14 cellular contexts compared by ENCODE assay signal in the genomic region with DNA sequence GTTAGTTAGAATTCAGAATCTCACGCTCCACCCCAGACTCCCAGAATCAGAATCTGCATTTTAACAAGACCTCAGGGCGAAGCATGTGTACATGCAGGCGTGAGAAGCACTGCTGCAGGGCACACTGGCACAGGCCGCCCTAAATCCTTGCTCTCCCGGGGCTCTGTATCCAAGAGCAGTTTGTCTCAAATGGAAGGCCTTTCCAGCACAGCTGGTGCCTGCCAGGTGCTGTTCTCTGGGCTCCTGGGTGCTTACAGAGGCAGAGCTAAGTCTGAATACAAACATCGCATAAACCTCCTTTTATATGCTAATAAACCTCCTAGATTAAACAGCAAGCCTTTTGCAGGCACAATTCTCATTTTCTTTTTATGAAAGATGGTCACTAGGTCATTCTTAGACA.
DNase-seq lines count a peak whose midpoint lies in the region; ATAC-seq and TF ChIP-seq lines count a peak whose summit lies in the region.
"Had no signal": no experiment of that assay in that cellular context is flagged by ENCODE, and none has a peak within 500 bp of the region (broad histone marks: within the 10 kb centered on the region; RNA-seq: fewer than 3 reads in every experiment).

No MANE protein-coding gene starts in this region.

- TF ChIP-seq CTCF in C4-2B (conservative IDR thresholded peaks at IDR 0.05) (no peak), PC-3 (conservative IDR thresholded peaks at IDR 0.05; ENCODE audit: low read depth, low read length) (no peak), hepatocyte (IDR thresholded peaks at IDR 0.05; ENCODE audit: poor library complexity) (no peak), omental fat pad (IDR thresholded peaks at IDR 0.05) (no peak)

- 53% methylated on average over 6 of the region's 6 CpGs for WGBS in hepatocyte (ENCODE audit: low lambda C conversion rate, missing lambda C conversion rate)

- H3K79me2 ChIP-seq in PC-3 (ENCODE audit: low read length), result no peaks in the 10 kb centered on the region
- H3K79me2 ChIP-seq in hepatocyte, result no peaks in the 10 kb centered on the region

- CTCF ChIA-PET in PC-3 (lab: Charles Lee), result no interaction called here

- H3K4me2 ChIP-seq in PC-3 (ENCODE audit: low read length), result peak overlapping the region; percentile 26; the same call in 1 of the 2 replicates
- H3K4me2 ChIP-seq in hepatocyte, result peak overlapping the region; percentile 0

- H3K9me2 ChIP-seq in PC-3 (replicated peaks; ENCODE audit: low read length) (no peaks in the 10 kb centered on the region), hepatocyte (replicated peaks; ENCODE audit: insufficient read depth) (no peaks in the 10 kb centered on the region)

- no TSS peak for BruUV-seq in PC-3 (replicated peaks; lab: Mats Ljungman, UMichigan)

- H3K4me3 ChIP-seq in PC-3 (ENCODE audit: low read length) (no peak overlapping the region), hepatocyte (no peak overlapping the region), rectal smooth muscle tissue (ENCODE audit: low read length) (no peak overlapping the region)
- H3K4me3 ChIP-seq: smooth muscle cell had no signal

- H3K27me3 ChIP-seq in PC-3 (ENCODE audit: low read length), result peaks cover 7% of the 10 kb centered on the region; the same call in 1 of the 2 replicates
- no peaks in the 10 kb centered on the region for H3K27me3 ChIP-seq in hepatocyte
- H3K27me3 ChIP-seq in rectal smooth muscle tissue (ENCODE audit: control insufficient read depth, insufficient read depth, low read length), result no peaks in the 10 kb centered on the region
- H3K27me3 ChIP-seq: brain microvascular endothelial cell had no signal

- DNase-seq in PC-3 (no peak), hepatocyte (ENCODE audit: low spot score) (no peak), omental fat pad (ENCODE audit: low spot score) (no peak), 8988T (no peak)
- DNase-seq: activated gamma-delta T cell treated with Interleukin-2 at 50 U/mL for 16 hours; brain microvascular endothelial cell; effector CD8-positive, alpha-beta T cell; NCI-H2029 had no signal

- H4K20me1 ChIP-seq in PC-3 (ENCODE audit: low read length) (no peaks in the 10 kb centered on the region), hepatocyte (ENCODE audit: insufficient read depth, poor library complexity, severe bottlenecking) (no peaks in the 10 kb centered on the region)

- H3K9me3 ChIP-seq in PC-3 (ENCODE audit: low read length) (no peaks in the 10 kb centered on the region), hepatocyte (ENCODE audit: low read depth) (no peaks in the 10 kb centered on the region)

- POLR2A ChIA-PET in PC-3 (lab: Charles Lee; ENCODE audit: unreplicated experiment), result no interaction called here

- ATAC-seq in PC-3 (peak; percentile 18), omental fat pad (ENCODE audit: low FRiP score) (no peak), GM21526 (IDR thresholded peaks at IDR 0.05; ENCODE audit: low FRiP score, unreplicated experiment) (no peak), HG03439 (IDR thresholded peaks at IDR 0.05; ENCODE audit: unreplicated experiment) (no peak)

- intact Hi-C loops in PC-3 (cut with micrococcal nuclease), result no loop called here

- H2AFZ ChIP-seq in PC-3 (ENCODE audit: low read length) (peak overlapping the region; percentile 34), hepatocyte (no peak overlapping the region)

- H3K36me3 ChIP-seq in PC-3 (ENCODE audit: low read depth, low read length), result no peaks in the 10 kb centered on the region
- H3K36me3 ChIP-seq in hepatocyte (replicated peaks; ENCODE audit: insufficient read depth, low read depth), result no peaks in the 10 kb centered on the region
- no peaks in the 10 kb centered on the region for H3K36me3 ChIP-seq in rectal smooth muscle tissue (ENCODE audit: control insufficient read depth, insufficient read depth, low read length)
- H3K36me3 ChIP-seq: brain microvascular endothelial cell had no signal

- H3K4me1 ChIP-seq in PC-3 (ENCODE audit: insufficient read depth, low read length) (peaks cover 10% of the 10 kb centered on the region; the same call in 1 of the 2 replicates), hepatocyte (ENCODE audit: insufficient read depth) (peaks cover 32% of the 10 kb centered on the region), rectal smooth muscle tissue (ENCODE audit: control insufficient read depth, insufficient read depth, low read length) (peaks cover 20% of the 10 kb centered on the region)
- H3K4me1 ChIP-seq: foreskin keratinocyte had no signal

- no peaks in the 10 kb centered on the region for H3F3A ChIP-seq in PC-3 (ENCODE audit: low read length, unreplicated experiment)

- H3K9ac ChIP-seq in PC-3 (ENCODE audit: low read length) (no peak overlapping the region), rectal smooth muscle tissue (ENCODE audit: low read length) (no peak overlapping the region)

- peak overlapping the region; percentile 18; the same call in 1 of the 2 replicates for H3K27ac ChIP-seq in C4-2B
- no peak overlapping the region for H3K27ac ChIP-seq in PC-3 (ENCODE audit: low read length)
- H3K27ac ChIP-seq in hepatocyte, result peak overlapping the region; percentile 76
- H3K27ac ChIP-seq in rectal smooth muscle tissue (ENCODE audit: low read depth, low read length), result peak overlapping the region; percentile 78
- H3K27ac ChIP-seq: brain microvascular endothelial cell, foreskin keratinocyte had no signal
